ENCODE assay signal across 7 cellular contexts in the genomic region with DNA sequence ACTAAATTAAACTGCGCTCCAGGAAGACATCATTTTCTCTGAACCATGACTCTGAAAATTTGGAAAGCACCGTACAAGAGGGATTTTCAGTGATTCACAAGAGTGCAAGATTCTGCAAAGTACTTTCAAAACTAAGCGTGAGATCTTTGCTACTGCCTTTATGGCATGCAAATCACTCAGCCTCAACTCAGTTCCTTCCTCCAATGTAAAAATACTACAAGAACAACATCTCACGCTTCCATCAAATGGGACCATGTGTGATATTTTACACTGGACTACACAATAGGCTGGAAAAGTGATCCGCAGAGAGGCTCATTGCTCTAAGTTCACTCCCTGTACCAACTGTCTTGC. TPM values are rescaled to one million over a fixed set of nuclear protein-coding genes. Genes with fewer than 3 reads are reported as not detected.
DNase-seq lines count a peak whose midpoint lies in the region; ATAC-seq, FAIRE-seq and TF ChIP-seq lines count a peak whose summit lies in the region.

No MANE protein-coding gene starts in this region.

- H3K36me3 ChIP-seq in keratinocyte (ENCODE audit: control insufficient read depth in 2 of 2, extremely low read depth in 1 of 2, insufficient read depth in 2 of 2, low read length in 2 of 2) (no peaks in the 10 kb centered on the region), urinary bladder (ENCODE audit: insufficient read depth) (no peaks in the 10 kb centered on the region)

- peak; percentile 40 for ATAC-seq in GM18861 (IDR thresholded peaks at IDR 0.05; ENCODE audit: unreplicated experiment)
- peak; percentile 41 for ATAC-seq in HG02588 (IDR thresholded peaks at IDR 0.05; ENCODE audit: unreplicated experiment)
- no peak for ATAC-seq in T-cell (replicated peaks in 1 of 4)

- H3K79me2 ChIP-seq in keratinocyte (ENCODE audit: control insufficient read depth, insufficient read depth, low read length) = no peaks in the 10 kb centered on the region

- peak overlapping the region in 2 of 3 experiments; percentile 82 to 93 for H3K4me3 ChIP-seq in keratinocyte (ENCODE audit: control insufficient read depth in 2 of 3, extremely low read depth in 1 of 3, insufficient read depth in 2 of 3, low read depth in 1 of 3, low read length in 3 of 3)
- H3K4me3 ChIP-seq in urinary bladder (ENCODE audit: low read depth, low read length) = peak overlapping the region; percentile 85

- H3K27ac Mint-ChIP-seq in T-cell = peak overlapping the region in 1 of 2 donors; percentile 14

- H3K4me3 Mint-ChIP-seq in T-cell = peak overlapping the region; percentile 91 to 96 (median 92)

- peak overlapping the region; percentile 94 for H2AFZ ChIP-seq in keratinocyte (ENCODE audit: control insufficient read depth, low read length)

- no peaks in the 10 kb centered on the region for H3K36me3 Mint-ChIP-seq in T-cell

- FAIRE-seq in keratinocyte (lab: Jason Lieb, UNC) = no peak
- no peak for FAIRE-seq in urothelium cell line (lab: Jason Lieb, UNC)

- no peaks in the 10 kb centered on the region for H3K9me3 Mint-ChIP-seq in T-cell

- peaks cover 10% of the 10 kb centered on the region for H3K4me1 ChIP-seq in keratinocyte (ENCODE audit: control insufficient read depth, extremely low read depth, insufficient read depth, low read length)
- no peaks in the 10 kb centered on the region for H3K4me1 ChIP-seq in urinary bladder (ENCODE audit: insufficient read depth)

- DNase-seq in T-cell = no peak
- no peak for DNase-seq in keratinocyte (ENCODE audit: low read depth, low spot score)
- no peak for DNase-seq in LoVo (ENCODE audit: low spot score)
- no peak for DNase-seq in urothelium cell line (ENCODE audit: low spot score)

- peaks cover 10 to 35% (median 20%) of the 10 kb centered on the region in 3 donors for H3K4me1 Mint-ChIP-seq in T-cell

- H3K27ac ChIP-seq in keratinocyte (ENCODE audit: control insufficient read depth, insufficient read depth, low read length) (no peak overlapping the region), urinary bladder (ENCODE audit: low read depth) (no peak overlapping the region)

- CTCF ChIA-PET in T-cell (lab: Charles Lee) = no interaction called here

- no peak overlapping the region for H3K9ac ChIP-seq in keratinocyte (ENCODE audit: control insufficient read depth, extremely low read depth, insufficient read depth, low read length)

- dilution Hi-C loops in keratinocyte (cut with MboI; ENCODE audit: extremely low pct_ligation_motif_present, low sequenced_read_pairs) = no loop called here

- 75% methylated on average over 5 of the region's 5 CpGs for WGBS in urinary bladder

- H3K4me2 ChIP-seq in keratinocyte (ENCODE audit: control insufficient read depth, extremely low read depth, insufficient read depth, low read depth, low read length) = peak overlapping the region; percentile 95

- no peaks in the 10 kb centered on the region for H3K27me3 ChIP-seq in keratinocyte (ENCODE audit: control insufficient read depth, extremely low read depth, insufficient read depth, low read length)

- peaks cover 0 to 6% of the 10 kb centered on the region in 2 donors for H3K27me3 Mint-ChIP-seq in T-cell

- TF ChIP-seq CTCF in keratinocyte (optimal IDR thresholded peaks at IDR 0.05 in 1 of 3, IDR thresholded peaks at IDR 0.05 in 1 of 3, conservative IDR thresholded peaks at IDR 0.05 in 1 of 3; ENCODE audit: extremely low read depth in 1 of 3, insufficient read depth in 2 of 3, low read length in 3 of 3) = no peak

- POLR2A ChIA-PET in T-cell (lab: Charles Lee) = no interaction called here

- H3K9me1 ChIP-seq in keratinocyte (ENCODE audit: control insufficient read depth, extremely low read depth, insufficient read depth, low read length) = no peaks in the 10 kb centered on the region

- H3K9me3 ChIP-seq in keratinocyte (ENCODE audit: control insufficient read depth, low read depth, low read length) = no peaks in the 10 kb centered on the region

- no peaks in the 10 kb centered on the region for H4K20me1 ChIP-seq in keratinocyte (ENCODE audit: control insufficient read depth, extremely low read depth, insufficient read depth, low read length)

RNA-seq across cellular contexts. Expression of a gene that starts 0.7 kb away (rescaled TPM):
- total RNA-seq in T-cell = 1 to 10 TPM; 2.3 to 7.0 (median 3.0) TPM
- polyA plus RNA-seq in keratinocyte = 0.70 to 1.4 TPM (median 0.99 TPM) in 3 replicates
- polyA plus RNA-seq in keratinocyte (2011; ENCODE audit: low read depth) = not detected
- 0.60 and 0.74 TPM in 2 replicates for polyA plus RNA-seq in keratinocyte (2011; cell fraction: cytosol; rRNA removed)
- polyA plus RNA-seq in keratinocyte (2011; cell fraction: nucleus; rRNA removed) = 1.2 and 2.7 TPM in 2 replicates
- polyA plus RNA-seq in keratinocyte (2012; ENCODE audit: low replicate concordance) = 0.38 and 0.78 TPM in 2 replicates
- 0.43 to 1.2 TPM (median 0.49 TPM) in 3 replicates for polyA minus RNA-seq in keratinocyte
- polyA minus RNA-seq in keratinocyte (2011; cell fraction: cytosol; rRNA and poly(A)+ RNA removed) = not detected
- polyA minus RNA-seq in keratinocyte (2011; cell fraction: nucleus; rRNA and poly(A)+ RNA removed) = 1.5 and 2.0 TPM in 2 replicates
- total RNA-seq in urinary bladder = 5.9 TPM
- 3.1 TPM for polyA plus RNA-seq in urinary bladder

Comparison
In these comparisons a context has a peak if more than half of its experiments do, and no peak if none do; other contexts are left out.
1. ATAC-seq: peak in GM18861 (single experiment) and HG02588 (single experiment); none in T-cell (0 of 4).